Comparison of ENCODE assay signal across 8 cellular contexts in genomic region chr7:98168181-98168903, GRCh38. TPM values are rescaled to one million over a fixed set of nuclear protein-coding genes. Genes with fewer than 3 reads are reported as not detected.
DNase-seq lines count a peak whose midpoint lies in the region; ATAC-seq and TF ChIP-seq lines count a peak whose summit lies in the region.

No MANE protein-coding gene starts in this region.

- H3K4me2 ChIP-seq in MM.1S (ENCODE audit: low read depth, low read length) (no peak overlapping the region), smooth muscle cell (no peak overlapping the region)

- 66% methylated on average over 17 of the region's 17 CpGs for WGBS in smooth muscle cell (ENCODE audit: low lambda C conversion rate)

- peak; percentile 59 for ATAC-seq in GM19467 (IDR thresholded peaks at IDR 0.05; ENCODE audit: unreplicated experiment)
- no peak for ATAC-seq in HG03039 (IDR thresholded peaks at IDR 0.05; ENCODE audit: unreplicated experiment)

- H3K79me2 ChIP-seq in MM.1S (ENCODE audit: low read length), result peaks cover 10% of the 10 kb centered on the region; the same call in 1 of the 2 replicates
- H3K79me2 ChIP-seq in smooth muscle cell (ENCODE audit: low read depth), result no peaks in the 10 kb centered on the region

- no peaks in the 10 kb centered on the region for H3K4me1 ChIP-seq in MM.1S (ENCODE audit: low read length)
- no peaks in the 10 kb centered on the region for H3K4me1 ChIP-seq in ascending aorta
- no peaks in the 10 kb centered on the region for H3K4me1 ChIP-seq in smooth muscle cell (ENCODE audit: low read depth)

- H3K27ac ChIP-seq in MM.1S (ENCODE audit: low read length) (no peak overlapping the region), ascending aorta (no peak overlapping the region), smooth muscle cell (ENCODE audit: low read depth) (no peak overlapping the region)

- TF ChIP-seq CTCF in MM.1S (IDR thresholded peaks at IDR 0.05; ENCODE audit: low read length), result peak; percentile 69
- TF ChIP-seq CTCF in ascending aorta (IDR thresholded peaks at IDR 0.05), result peak; percentile 71 to 81 (median 75)
- TF ChIP-seq CTCF in smooth muscle cell (IDR thresholded peaks at IDR 0.05; ENCODE audit: borderline replicate concordance, insufficient read depth, poor library complexity, severe bottlenecking), result peak; percentile 85

- H2AFZ ChIP-seq in MM.1S (ENCODE audit: low read length), result no peak overlapping the region
- H2AFZ ChIP-seq in smooth muscle cell (ENCODE audit: low read depth), result no peak overlapping the region

- H4K20me1 ChIP-seq in MM.1S (ENCODE audit: insufficient read depth, low read length) (no peaks in the 10 kb centered on the region), smooth muscle cell (ENCODE audit: low read depth) (peaks cover 22% of the 10 kb centered on the region)

- intact Hi-C loops in ascending aorta (cut with DNase I), result loop anchor here (1.0 to 10.0 kb wide), 3 partner anchors 62 to 304 kb away; partner anchors contain the start of gene LMTK2

- no peaks in the 10 kb centered on the region for H3K9me2 ChIP-seq in MM.1S (replicated peaks; ENCODE audit: insufficient read depth, low read length)

- H3K27me3 ChIP-seq in MM.1S (replicated peaks; ENCODE audit: insufficient read depth, low read length) (no peaks in the 10 kb centered on the region), ascending aorta (no peaks in the 10 kb centered on the region), smooth muscle cell (ENCODE audit: low read depth) (no peaks in the 10 kb centered on the region)

- H3K9ac ChIP-seq in MM.1S (ENCODE audit: low read length), result no peak overlapping the region
- no peak overlapping the region for H3K9ac ChIP-seq in smooth muscle cell (ENCODE audit: low read depth)

- DNase-seq in COLO668 (lab: John Stamatoyannopoulos, UW; ENCODE audit: unreplicated experiment) (peak; percentile 73), MM.1S (peak; percentile 59), T follicular helper cell (ENCODE audit: low read depth) (peak; percentile 61), ascending aorta (ENCODE audit: low spot score in 2 of 2) (no peak), hepatic stellate cell (ENCODE audit: low spot score) (peak; percentile 78), smooth muscle cell (lab: John Stamatoyannopoulos, UW; ENCODE audit: unreplicated experiment) (no peak)

- no peaks in the 10 kb centered on the region for H3F3A ChIP-seq in MM.1S (ENCODE audit: insufficient read depth, low read length)
- H3F3A ChIP-seq in smooth muscle cell (ENCODE audit: low read depth), result no peaks in the 10 kb centered on the region

- no peaks in the 10 kb centered on the region for H3K9me3 ChIP-seq in MM.1S (replicated peaks; ENCODE audit: insufficient read depth, low read length)
- no peaks in the 10 kb centered on the region for H3K9me3 ChIP-seq in ascending aorta
- no peaks in the 10 kb centered on the region for H3K9me3 ChIP-seq in smooth muscle cell (replicated peaks; ENCODE audit: low read depth)

- no peaks in the 10 kb centered on the region for H3K36me3 ChIP-seq in MM.1S (replicated peaks; ENCODE audit: insufficient read depth, low read length)
- peaks cover 5 to 10% of the 10 kb centered on the region in 2 donors for H3K36me3 ChIP-seq in ascending aorta
- H3K36me3 ChIP-seq in smooth muscle cell (ENCODE audit: low read depth), result no peaks in the 10 kb centered on the region

- H3K4me3 ChIP-seq in MM.1S (ENCODE audit: low read length) (no peak overlapping the region), ascending aorta (no peak overlapping the region), smooth muscle cell (no peak overlapping the region)

RNA-seq across cellular contexts. Expression of gene BHLHA15, which starts 42.9 kb away (rescaled TPM):
- total RNA-seq in ascending aorta, result not detected
- total RNA-seq in smooth muscle cell, result 0.27 TPM in 1 of 2 replicates, not detected in the other
- polyA plus RNA-seq in smooth muscle cell, result 1.3 and 1.4 TPM in 2 replicates

Comparison
In these comparisons a context has a peak if more than half of its experiments do, and no peak if none do; other contexts are left out.
1. DNase-seq: peak in COLO668 (single experiment), MM.1S (single experiment), T follicular helper cell (single experiment) and hepatic stellate cell (single experiment); none in ascending aorta (0 of 2) and smooth muscle cell (single experiment).
2. Peak in every context shown above with its lines, with median percentiles within 50 percentile points of each other: CTCF ChIP-seq.